In genomic region chr1:205748398-205749093, GRCh38 we compare ENCODE assay signal across 8 cellular contexts. TPM values are rescaled to one million over a fixed set of nuclear protein-coding genes. Genes with fewer than 3 reads are reported as not detected.
A peak's percentile ranks its signal among the peaks of the same experiment; 100 is the strongest.
DNase-seq lines count a peak whose midpoint lies in the region; ATAC-seq and TF ChIP-seq lines count a peak whose summit lies in the region.

No MANE protein-coding gene starts in this region.

- TF ChIP-seq CTCF in Calu3 (IDR thresholded peaks at IDR 0.05; ENCODE audit: unreplicated experiment) (no peak), HFF-Myc (IDR thresholded peaks at IDR 0.05; ENCODE audit: low read depth, low read length, missing control alignments) (no peak), mammary epithelial cell (conservative IDR thresholded peaks at IDR 0.05 in 1 of 2, IDR thresholded peaks at IDR 0.05 in 1 of 2; ENCODE audit: extremely low read depth in 1 of 2, insufficient read depth in 1 of 2, low read depth in 1 of 2, low read length in 2 of 2) (no peak)

- peak overlapping the region; percentile 98 for H3K27ac Mint-ChIP-seq in Calu3 (ENCODE audit: unreplicated experiment)
- H3K27ac Mint-ChIP-seq in stimulated activated memory B cell treated with anti-CD40 and anti-IgM and Interleukin-4, amounts not matched to agents 10 μg/mL and 1 μg/mL and 100 μg/mL, for 72 hours = peak overlapping the region; percentile 93

- dilution Hi-C loops in mammary epithelial cell (cut with HindIII; ENCODE audit: low sequenced_read_pairs) = no loop called here

- H2AFZ ChIP-seq in mammary epithelial cell (ENCODE audit: low read depth, low read length) = peak overlapping the region; percentile 78

- 3% methylated on average over 13 of the region's 13 CpGs for WGBS in mammary epithelial cell (ENCODE audit: low coverage, missing lambda C conversion rate)

- no peaks in the 10 kb centered on the region for H3K9me3 Mint-ChIP-seq in Calu3 (ENCODE audit: low read depth, unreplicated experiment)
- H3K9me3 Mint-ChIP-seq in stimulated activated memory B cell treated with anti-CD40 and anti-IgM and Interleukin-4, amounts not matched to agents 10 μg/mL and 1 μg/mL and 100 μg/mL, for 72 hours = no peaks in the 10 kb centered on the region

- H3K4me2 ChIP-seq in mammary epithelial cell (ENCODE audit: insufficient read depth, low read depth, low read length) = peak overlapping the region; percentile 78

- peak overlapping the region; percentile 85 for H3K9ac ChIP-seq in mammary epithelial cell (ENCODE audit: insufficient read depth, low read length)

- in situ Hi-C loops in mammary epithelial cell (cut with MboI; ENCODE audit: low sequenced_read_pairs in 2 of 2) = no loop called here

- H3K36me3 ChIP-seq in mammary epithelial cell (ENCODE audit: insufficient read depth, low read length) = no peaks in the 10 kb centered on the region

- peaks cover under 1% of the 10 kb centered on the region for H3K27me3 Mint-ChIP-seq in Calu3 (ENCODE audit: unreplicated experiment)
- no peaks in the 10 kb centered on the region for H3K27me3 Mint-ChIP-seq in stimulated activated memory B cell treated with anti-CD40 and anti-IgM and Interleukin-4, amounts not matched to agents 10 μg/mL and 1 μg/mL and 100 μg/mL, for 72 hours

- peaks cover 63% of the 10 kb centered on the region for H3K36me3 Mint-ChIP-seq in Calu3 (ENCODE audit: insufficient read depth, unreplicated experiment)
- peaks cover 18% of the 10 kb centered on the region for H3K36me3 Mint-ChIP-seq in stimulated activated memory B cell treated with anti-CD40 and anti-IgM and Interleukin-4, amounts not matched to agents 10 μg/mL and 1 μg/mL and 100 μg/mL, for 72 hours

- H3K27me3 ChIP-seq in mammary epithelial cell (ENCODE audit: insufficient read depth, low read length) = no peaks in the 10 kb centered on the region

- peak overlapping the region; percentile 91 for H3K4me3 ChIP-seq in HFF-Myc (replicated peaks; ENCODE audit: low read depth, low read length)
- H3K4me3 ChIP-seq in mammary epithelial cell (replicated peaks in 1 of 3; ENCODE audit: insufficient read depth in 1 of 3, low read depth in 2 of 3, low read length in 3 of 3) = peak overlapping the region; percentile 66 to 90 (median 74)

- H4K20me1 ChIP-seq in mammary epithelial cell (ENCODE audit: insufficient read depth, low read length) = peaks cover 3% of the 10 kb centered on the region

- peak overlapping the region; percentile 84 for H3K4me3 Mint-ChIP-seq in Calu3 (ENCODE audit: low read depth, unreplicated experiment)
- peak overlapping the region; percentile 98 for H3K4me3 Mint-ChIP-seq in stimulated activated memory B cell treated with anti-CD40 and anti-IgM and Interleukin-4, amounts not matched to agents 10 μg/mL and 1 μg/mL and 100 μg/mL, for 72 hours

- peaks cover 23% of the 10 kb centered on the region for H3K4me1 Mint-ChIP-seq in Calu3 (ENCODE audit: low read depth, unreplicated experiment)
- peaks cover 31% of the 10 kb centered on the region for H3K4me1 Mint-ChIP-seq in stimulated activated memory B cell treated with anti-CD40 and anti-IgM and Interleukin-4, amounts not matched to agents 10 μg/mL and 1 μg/mL and 100 μg/mL, for 72 hours

- H3K4me1 ChIP-seq in mammary epithelial cell (ENCODE audit: insufficient read depth, low read length) = peaks cover 22% of the 10 kb centered on the region

- H3K27ac ChIP-seq in mammary epithelial cell (ENCODE audit: insufficient read depth, low read depth, low read length) = peak overlapping the region; percentile 84

- BruUV-seq in Calu3 (replicated peaks; lab: Mats Ljungman, UMichigan) (no TSS peak), mammary epithelial cell (replicated peaks; lab: Mats Ljungman, UMichigan) (no TSS peak)

- intact Hi-C loops in Calu3 (cut with micrococcal nuclease; ENCODE audit: unreplicated experiment) (no loop called here), mammary epithelial cell (cut with micrococcal nuclease) (loop anchor here (2.0 kb wide), 1 partner anchor 26 kb away; the partner anchor contains the start of gene RAB29)

- ATAC-seq in stimulated activated memory B cell treated with anti-CD40 and anti-IgM and Interleukin-4, amounts not matched to agents 10 μg/mL and 1 μg/mL and 100 μg/mL, for 72 hours = no peak
- ATAC-seq in GM18502 (IDR thresholded peaks at IDR 0.05; ENCODE audit: poor library complexity, unreplicated experiment) = no peak

- H3K9me3 ChIP-seq in mammary epithelial cell (replicated peaks; ENCODE audit: insufficient read depth, low read length) = no peaks in the 10 kb centered on the region

- CTCF ChIA-PET in Calu3 (lab: Charles Lee) (interaction anchor here (0.6 to 1.2 kb wide), 3 partner anchors 27 to 229 kb away, joined by 4 to 5 read pairs (median 4); partner anchors contain the start of gene RAB29), mammary epithelial cell (lab: Charles Lee; ENCODE audit: low non-redundant PET) (no interaction called here)

- peaks cover 60% of the 10 kb centered on the region for H3K79me2 ChIP-seq in mammary epithelial cell (ENCODE audit: insufficient read depth, low read length)

- DNase-seq in Calu3 = peak; percentile 10
- no peak for DNase-seq in HFF-Myc (ENCODE audit: extremely low read depth, low read depth)
- peak; percentile 61 for DNase-seq in RPMI8226
- peak; percentile 50 for DNase-seq in mammary epithelial cell
- DNase-seq in left kidney (ENCODE audit: low read depth, low spot score) = peak; percentile 82
- DNase-seq in NCI-H774 (lab: John Stamatoyannopoulos, UW) = no peak

RNA-seq across cellular contexts. Expression of gene NUCKS1, which starts 1.4 kb away (rescaled TPM):
- total RNA-seq in Calu3 (2022) (242 and 276 TPM in 2 replicates), mammary epithelial cell (100 to 1,000 TPM in 1 of 2 donors, 10 to 100 TPM in 1; 94.5 to 160 TPM)
- 46.3 TPM for polyA plus RNA-seq in mammary epithelial cell
- 93.5 TPM for polyA minus RNA-seq in mammary epithelial cell

RNA-seq across cellular contexts. Expression of gene RAB29, which starts 26.7 kb away (rescaled TPM):
- total RNA-seq in Calu3 (2022) = 27.1 and 29.5 TPM in 2 replicates
- 10 to 100 TPM; 38.4 to 41.2 TPM for total RNA-seq in mammary epithelial cell
- polyA plus RNA-seq in mammary epithelial cell = 34.9 TPM
- 71.2 TPM for polyA minus RNA-seq in mammary epithelial cell

Comparison
In these comparisons a context has a peak if more than half of its experiments do, and no peak if none do; other contexts are left out.
1. DNase-seq: peak in Calu3 (single experiment), RPMI8226 (single experiment), mammary epithelial cell (single experiment) and left kidney (single experiment); none in HFF-Myc (single experiment) and NCI-H774 (single experiment).